1 cellular context compared by ENCODE assay signal in genomic region chr20:35734777-35735649, GRCh38.
TF ChIP-seq lines count a peak whose summit lies in the region.

No MANE protein-coding gene starts in this region.

TF ChIP-seq in K562, 482 proteins besides CTCF, POLR2A, EP300 and RAD21:
- TF ChIP-seq NFYB (IDR thresholded peaks at IDR 0.05; ENCODE audit: extremely low read depth, insufficient read length) (no peak), SP2 (IDR thresholded peaks at IDR 0.05; ENCODE audit: extremely low read depth, low read depth, low read length, poor library complexity, severe bottlenecking) (no peak), AFF1 (IDR thresholded peaks at IDR 0.05; ENCODE audit: low read depth in 1 of 2, partially characterized antibody in 2 of 2) (no peak), DPF2 (IDR thresholded peaks at IDR 0.05) (no peak), HDGF (IDR thresholded peaks at IDR 0.05) (no peak), PHF21A (IDR thresholded peaks at IDR 0.05; ENCODE audit: borderline replicate concordance, low read depth) (no peak), SMAD4 (CRISPR knock-in tag; conservative IDR thresholded peaks at IDR 0.05) (no peak), CBX3 (IDR thresholded peaks at IDR 0.05; ENCODE audit: borderline replicate concordance in 1 of 2, low read length in 2 of 2) (no peak), EP400 (IDR thresholded peaks at IDR 0.05) (no peak), PHF8 (IDR thresholded peaks at IDR 0.05; ENCODE audit: borderline replicate concordance, low read length) (no peak), ZNF77 (CRISPR knock-in tag; IDR thresholded peaks at IDR 0.05) (no peak), RBM39 (optimal IDR thresholded peaks at IDR 0.05; ENCODE audit: low read depth, low read length) (no peak), GATA2 (CRISPR knock-in tag; IDR thresholded peaks at IDR 0.05) (no peak), CTCFL (IDR thresholded peaks at IDR 0.05; ENCODE audit: borderline replicate concordance, insufficient read depth, low read depth, low read length, poor library complexity, severe bottlenecking) (no peak), SUPT5H (IDR thresholded peaks at IDR 0.05) (no peak), POLR2G (IDR thresholded peaks at IDR 0.05; ENCODE audit: low read depth, low read length) (0 out of 2 replicates have a peak, but pooled peaks have one; percentile 19), ESRRA (IDR thresholded peaks at IDR 0.05; ENCODE audit: borderline replicate concordance, low read depth) (no peak), BRF1 (IDR thresholded peaks at IDR 0.05; ENCODE audit: borderline replicate concordance, extremely low read depth, insufficient read length) (no peak), RBFOX2 (IDR thresholded peaks at IDR 0.05; ENCODE audit: low read depth, low read length) (peak; percentile 56), MYC (IDR thresholded peaks at IDR 0.05; ENCODE audit: low read depth, low read length) (no peak), MYC (CRISPR knock-in tag; IDR thresholded peaks at IDR 0.05; ENCODE audit: borderline replicate concordance, low read depth) (no peak), RBM22 (IDR thresholded peaks at IDR 0.05; ENCODE audit: low read depth, low read length, poor library complexity, severe bottlenecking) (peak; percentile 41), NCOR1 (IDR thresholded peaks at IDR 0.05) (no peak), MTF1 (CRISPR knock-in tag; IDR thresholded peaks at IDR 0.05; ENCODE audit: borderline replicate concordance) (no peak)
- TF ChIP-seq, protein P1, sequence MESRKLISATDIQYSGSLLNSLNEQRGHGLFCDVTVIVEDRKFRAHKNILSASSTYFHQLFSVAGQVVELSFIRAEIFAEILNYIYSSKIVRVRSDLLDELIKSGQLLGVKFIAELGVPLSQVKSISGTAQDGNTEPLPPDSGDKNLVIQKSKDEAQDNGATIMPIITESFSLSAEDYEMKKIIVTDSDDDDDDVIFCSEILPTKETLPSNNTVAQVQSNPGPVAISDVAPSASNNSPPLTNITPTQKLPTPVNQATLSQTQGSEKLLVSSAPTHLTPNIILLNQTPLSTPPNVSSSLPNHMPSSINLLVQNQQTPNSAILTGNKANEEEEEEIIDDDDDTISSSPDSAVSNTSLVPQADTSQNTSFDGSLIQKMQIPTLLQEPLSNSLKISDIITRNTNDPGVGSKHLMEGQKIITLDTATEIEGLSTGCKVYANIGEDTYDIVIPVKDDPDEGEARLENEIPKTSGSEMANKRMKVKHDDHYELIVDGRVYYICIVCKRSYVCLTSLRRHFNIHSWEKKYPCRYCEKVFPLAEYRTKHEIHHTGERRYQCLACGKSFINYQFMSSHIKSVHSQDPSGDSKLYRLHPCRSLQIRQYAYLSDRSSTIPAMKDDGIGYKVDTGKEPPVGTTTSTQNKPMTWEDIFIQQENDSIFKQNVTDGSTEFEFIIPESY (CRISPR knock-in tag; IDR thresholded peaks at IDR 0.05), result no peak
